ENCODE assay signal across 28 cellular contexts in the genomic region with DNA sequence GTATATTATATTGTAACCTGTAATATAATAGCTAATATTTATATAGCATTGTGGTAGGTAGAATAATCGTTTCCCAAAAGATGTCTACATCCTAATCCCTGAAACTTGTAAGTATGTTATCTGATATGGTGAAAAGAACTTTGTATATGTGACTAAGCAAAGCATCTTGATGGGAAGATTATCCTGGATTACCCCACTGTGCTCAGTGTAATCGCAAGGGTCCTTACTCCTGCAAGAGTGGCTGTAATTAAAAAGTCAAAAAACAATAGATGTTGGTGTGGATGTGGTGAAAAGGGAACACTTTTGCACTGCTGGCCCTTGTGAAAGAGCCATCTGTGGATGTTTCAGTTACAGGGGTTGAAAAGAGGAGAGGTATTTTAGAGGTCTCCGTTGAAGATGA.
"Had no signal": no experiment of that assay in that cellular context is flagged by ENCODE, and none has a peak within 500 bp of the region (broad histone marks: within the 10 kb centered on the region; RNA-seq: fewer than 3 reads in every experiment).

No MANE protein-coding gene starts in this region.

- DNase-seq: effector CD8-positive, alpha-beta T cell; endodermal cell; foreskin keratinocyte; glutamatergic neuron; heart right ventricle; hippocampal formation; left colon; left ventricle myocardium inferior; lower lobe of right lung; natural killer cell; occipital lobe; ovary; posterior cingulate gyrus; psoas muscle; right cardiac atrium; sigmoid colon; spleen; stimulated activated CD4-positive, alpha-beta T cell treated with anti-CD3 and anti-CD28 coated beads, Interleukin-4, amount 100 ng/mL, for 4 hours; stimulated activated naive CD8-positive, alpha-beta T cell treated with anti-CD3 and anti-CD28 coated beads, Interleukin-15, Interleukin-2, amounts not matched to agents 100 U/mL and 50 U/mL, for 24 hours; substantia nigra; testis; tibial artery had no signal

- H3K4me3 Mint-ChIP-seq: endodermal cell; natural killer cell; stimulated activated memory B cell treated with anti-CD40 and anti-IgM and Interleukin-4, amounts not matched to agents 10 μg/mL and 1 μg/mL and 100 μg/mL, for 72 hours; type B pancreatic cell had no signal

- H3K27me3 Mint-ChIP-seq: type B pancreatic cell had no signal

- H3K36me3 Mint-ChIP-seq: natural killer cell; stimulated activated memory B cell treated with anti-CD40 and anti-IgM and Interleukin-4, amounts not matched to agents 10 μg/mL and 1 μg/mL and 100 μg/mL, for 72 hours; type B pancreatic cell had no signal

- H3K4me1 ChIP-seq: heart right ventricle, lower lobe of right lung, psoas muscle, sigmoid colon, spleen, testis had no signal

- H3K27me3 ChIP-seq: foreskin keratinocyte, heart right ventricle, ovary, sigmoid colon, spleen, testis, tibial artery had no signal

- H3K27ac Mint-ChIP-seq: endodermal cell; natural killer cell; stimulated activated memory B cell treated with anti-CD40 and anti-IgM and Interleukin-4, amounts not matched to agents 10 μg/mL and 1 μg/mL and 100 μg/mL, for 72 hours; type B pancreatic cell had no signal

- H3K4me1 Mint-ChIP-seq: natural killer cell; stimulated activated memory B cell treated with anti-CD40 and anti-IgM and Interleukin-4, amounts not matched to agents 10 μg/mL and 1 μg/mL and 100 μg/mL, for 72 hours had no signal

- H3K36me3 ChIP-seq: heart right ventricle, left ventricle myocardium inferior, lower lobe of right lung, ovary, sigmoid colon, spleen, tibial artery had no signal

- H3K9me3 Mint-ChIP-seq: endodermal cell; stimulated activated memory B cell treated with anti-CD40 and anti-IgM and Interleukin-4, amounts not matched to agents 10 μg/mL and 1 μg/mL and 100 μg/mL, for 72 hours had no signal

- H3K9me3 ChIP-seq: heart right ventricle, left ventricle myocardium inferior, lower lobe of right lung, ovary, psoas muscle, sigmoid colon, spleen, testis, tibial artery had no signal

- FAIRE-seq: colon, islet of Langerhans, urothelium cell line had no signal

- H3K4me3 ChIP-seq: heart right ventricle, left ventricle myocardium inferior, lower lobe of right lung, ovary, psoas muscle, sigmoid colon, spleen, testis, tibial artery had no signal

- H3K27ac ChIP-seq: epithelial cell of prostate, foreskin keratinocyte, heart right ventricle, left ventricle myocardium inferior, lower lobe of right lung, ovary, psoas muscle, sigmoid colon, spleen, testis had no signal
